ENCODE assay signal across 2 cellular contexts in genomic region chr19:11127905-11128304, GRCh38.
TF ChIP-seq lines count a peak whose summit lies in the region.

No MANE protein-coding gene starts in this region.

TF ChIP-seq in GM23338, 12 proteins besides CTCF, POLR2A, EP300 and RAD21 (continued from another document):
- TF ChIP-seq REST (IDR thresholded peaks at IDR 0.05; ENCODE audit: unreplicated experiment), result no peak
- TF ChIP-seq NANOG (IDR thresholded peaks at IDR 0.05; ENCODE audit: borderline replicate concordance), result no peak
- TF ChIP-seq POLR2AphosphoS5 (IDR thresholded peaks at IDR 0.05; ENCODE audit: low read depth), result no peak
- no peak for TF ChIP-seq EZH2 (IDR thresholded peaks at IDR 0.05; ENCODE audit: low read depth, unreplicated experiment)
- no peak for TF ChIP-seq ZNF114 (CRISPR knock-in tag; IDR thresholded peaks at IDR 0.05)
- no peak for TF ChIP-seq EZH2phosphoT487 (IDR thresholded peaks at IDR 0.05; ENCODE audit: unreplicated experiment)
- TF ChIP-seq ZNF462 (CRISPR knock-in tag; IDR thresholded peaks at IDR 0.05), result no peak
- TF ChIP-seq CREB1 (CRISPR knock-in tag; IDR thresholded peaks at IDR 0.05; ENCODE audit: low read depth), result no peak
- TF ChIP-seq ETS1 (IDR thresholded peaks at IDR 0.05), result no peak
- TF ChIP-seq JUNB (IDR thresholded peaks at IDR 0.05; ENCODE audit: unreplicated experiment), result no peak
- no peak for TF ChIP-seq ZNF331 (CRISPR knock-in tag; IDR thresholded peaks at IDR 0.05; ENCODE audit: low read depth)
TF ChIP-seq in GM23338: peak in this region for 0.

TF ChIP-seq in WTC11, 78 proteins besides CTCF, POLR2A, EP300 and RAD21:
- TF ChIP-seq ZNF263 (CRISPR knock-in tag; IDR thresholded peaks at IDR 0.05; ENCODE audit: low read depth) (no peak), CREM (CRISPR knock-in tag; IDR thresholded peaks at IDR 0.05) (no peak), ZNF423 (CRISPR knock-in tag; IDR thresholded peaks at IDR 0.05) (no peak), IRF1 (CRISPR knock-in tag; IDR thresholded peaks at IDR 0.05) (no peak), ELF4 (CRISPR knock-in tag; IDR thresholded peaks at IDR 0.05; ENCODE audit: low read depth) (no peak), GABPB1 (CRISPR knock-in tag; IDR thresholded peaks at IDR 0.05) (no peak), HMGXB4 (CRISPR knock-in tag; IDR thresholded peaks at IDR 0.05) (no peak), E2F4 (CRISPR knock-in tag; IDR thresholded peaks at IDR 0.05; ENCODE audit: borderline replicate concordance, low read depth) (no peak), ERG (CRISPR knock-in tag; IDR thresholded peaks at IDR 0.05) (no peak), ATF6 (CRISPR knock-in tag; IDR thresholded peaks at IDR 0.05) (no peak), IRF2 (CRISPR knock-in tag; IDR thresholded peaks at IDR 0.05; ENCODE audit: borderline replicate concordance, low read depth) (no peak), FOXP4 (CRISPR knock-in tag; IDR thresholded peaks at IDR 0.05) (no peak)
